9 cellular contexts compared by ENCODE assay signal in genomic region chr9:127214421-127215265, GRCh38. TPM values are rescaled to one million over a fixed set of nuclear protein-coding genes. Genes with fewer than 3 reads are reported as not detected.
A peak's percentile ranks its signal among the peaks of the same experiment; 100 is the strongest.
DNase-seq lines count a peak whose midpoint lies in the region; ATAC-seq and TF ChIP-seq lines count a peak whose summit lies in the region.
"Had no signal": no experiment of that assay in that cellular context is flagged by ENCODE, and none has a peak within 500 bp of the region (broad histone marks: within the 10 kb centered on the region; RNA-seq: fewer than 3 reads in every experiment).

No MANE protein-coding gene starts in this region.

- no peak overlapping the region for H3K4me2 ChIP-seq in GM23338

- H3K9me3 ChIP-seq in thoracic aorta, result no peaks in the 10 kb centered on the region

- DNase-seq in Ammon's horn (ENCODE audit: low spot score) (peak; percentile 27), GM23338 (ENCODE audit: low spot score) (peak; percentile 91), NCI-H524 (lab: John Stamatoyannopoulos, UW) (peak; percentile 58 to 77), epidermal melanocyte (ENCODE audit: insufficient read length, low spot score) (peak; percentile 42), thoracic aorta (ENCODE audit: low spot score) (no peak), NCI-H446 treated with DMSO at 0.1 percent for 48 hours (lab: John Stamatoyannopoulos, UW) (no peak)
- DNase-seq in activated CD8-positive, alpha-beta memory T cell treated with anti-CD3 and anti-CD28 coated beads for 24 hours, result peak; percentile 73

- H3K4me1 ChIP-seq in GM23338 (ENCODE audit: insufficient read depth) (peaks cover 8% of the 10 kb centered on the region), thoracic aorta (ENCODE audit: control insufficient read depth in 1 of 2, low read depth in 2 of 2) (peaks cover 0 to 5% of the 10 kb centered on the region in 2 donors)

- no peak overlapping the region for H3K27ac Mint-ChIP-seq in GM23338
- peak overlapping the region in 1 of 3 experiments; percentile 39 for H3K27ac Mint-ChIP-seq in nephron

- peaks cover 10% of the 10 kb centered on the region for H3K27me3 Mint-ChIP-seq in GM23338 (ENCODE audit: insufficient read depth, low read depth, poor library complexity)
- H3K27me3 Mint-ChIP-seq in nephron (ENCODE audit: low read depth), result peaks cover 10% of the 10 kb centered on the region

- no peaks in the 10 kb centered on the region for H3K9me3 Mint-ChIP-seq in GM23338
- H3K9me3 Mint-ChIP-seq in nephron, result no peaks in the 10 kb centered on the region

- H2AFZ ChIP-seq in GM23338, result no peak overlapping the region

- H3F3A ChIP-seq in GM23338 (replicated peaks; ENCODE audit: low read depth), result no peaks in the 10 kb centered on the region

- no peaks in the 10 kb centered on the region for H4K20me1 ChIP-seq in GM23338 (replicated peaks; ENCODE audit: insufficient read depth)

- TF ChIP-seq CTCF in GM23338 (conservative IDR thresholded peaks at IDR 0.05; ENCODE audit: low read depth in 2 of 2) (peak; percentile 85 to 87), nephron (IDR thresholded peaks at IDR 0.05; ENCODE audit: unreplicated experiment in 3 of 3) (peak; percentile 67 to 71 (median 70)), thoracic aorta (IDR thresholded peaks at IDR 0.05) (peak; percentile 77)

- no peak overlapping the region for H3K4me3 Mint-ChIP-seq in GM23338
- H3K4me3 Mint-ChIP-seq in nephron, result no peak overlapping the region

- H3K27ac ChIP-seq in GM23338 (ENCODE audit: low read depth) (no peak overlapping the region), thoracic aorta (no peak overlapping the region)

- H3K79me2 ChIP-seq in GM23338 (replicated peaks; ENCODE audit: insufficient read depth), result no peaks in the 10 kb centered on the region

- H3K4me3 ChIP-seq in GM23338 (no peak overlapping the region), thoracic aorta (no peak overlapping the region)
- H3K4me3 ChIP-seq: skin epidermis had no signal

- H3K27me3 ChIP-seq in GM23338 (ENCODE audit: insufficient read depth) (no peaks in the 10 kb centered on the region), thoracic aorta (replicated peaks; ENCODE audit: insufficient read depth) (no peaks in the 10 kb centered on the region)

- H3K36me3 Mint-ChIP-seq in GM23338 (ENCODE audit: low read depth), result no peaks in the 10 kb centered on the region
- H3K36me3 Mint-ChIP-seq in nephron (ENCODE audit: low read depth), result no peaks in the 10 kb centered on the region

- H3K4me1 Mint-ChIP-seq in GM23338 (peaks cover 29% of the 10 kb centered on the region), nephron (peaks cover 53% of the 10 kb centered on the region)

- ATAC-seq in GM23338, result peak; percentile 57
- ATAC-seq in thoracic aorta (ENCODE audit: insufficient number of reproducible peaks, low FRiP score, low read depth), result no peak

- no peaks in the 10 kb centered on the region for H3K9me2 ChIP-seq in GM23338 (ENCODE audit: insufficient read depth)

- H3K36me3 ChIP-seq in GM23338 (ENCODE audit: insufficient read depth), result no peaks in the 10 kb centered on the region
- no peaks in the 10 kb centered on the region for H3K36me3 ChIP-seq in thoracic aorta

TF ChIP-seq in GM23338, 12 proteins besides CTCF, POLR2A, EP300 and RAD21:
- no peak for TF ChIP-seq ZNF114 (CRISPR knock-in tag; IDR thresholded peaks at IDR 0.05)
- no peak for TF ChIP-seq EZH2 (IDR thresholded peaks at IDR 0.05; ENCODE audit: low read depth, unreplicated experiment)

RNA-seq across cellular contexts. Expression of gene GARNL3, which starts 49.9 kb away (rescaled TPM):
- total RNA-seq in GM23338 (2014; rRNA removed; shearing (Covaris generic)), result 12.6 and 21.9 TPM in 2 replicates
- 5.2 and 8.7 TPM in 2 replicates for polyA plus RNA-seq in GM23338 (2016; fragmentation: Nextera tagmentation; extraction: Ambion mirVana)
- total RNA-seq in thoracic aorta, result 10 to 100 TPM; 59.3 to 63.4 TPM

Comparison
In these comparisons a context has a peak if more than half of its experiments do, and no peak if none do; other contexts are left out.
1. DNase-seq: peak in Ammon's horn (single experiment), GM23338 (single experiment), NCI-H524 (2 of 2), activated CD8-positive, alpha-beta memory T cell treated with anti-CD3 and anti-CD28 coated beads for 24 hours (single experiment) and epidermal melanocyte (single experiment); none in thoracic aorta (single experiment) and NCI-H446 treated with DMSO at 0.1 percent for 48 hours (single experiment).
2. Peak in every context shown above with its lines, with median percentiles within 50 percentile points of each other: CTCF ChIP-seq.